Comparison of ENCODE assay signal across 22 cellular contexts in genomic region chr11:86269645-86270044, GRCh38. TPM values are rescaled to one million over a fixed set of nuclear protein-coding genes. Genes with fewer than 3 reads are reported as not detected.
DNase-seq lines count a peak whose midpoint lies in the region; ATAC-seq, FAIRE-seq and TF ChIP-seq lines count a peak whose summit lies in the region.
"Had no signal": no experiment of that assay in that cellular context is flagged by ENCODE, and none has a peak within 500 bp of the region (broad histone marks: within the 10 kb centered on the region; RNA-seq: fewer than 3 reads in every experiment).

No MANE protein-coding gene starts in this region.

- SMC1A ChIA-PET in GM12878 (lab: Charles Lee; ENCODE audit: uncharacterized antibody, unreplicated experiment), result interaction anchor here (0.6 to 2.3 kb wide), 3 partner anchors 10 to 746 kb away, joined by 3 to 9 read pairs (median 3); no protein-coding TSS in a partner anchor

- H3K79me2 ChIP-seq in GM12878 (ENCODE audit: control insufficient read depth, insufficient read depth, low read length), result peaks cover 48% of the 10 kb centered on the region

- no TSS peak for BruUV-seq in GM12878 (replicated peaks; lab: Mats Ljungman, UMichigan)

- H3K27me3 ChIP-seq in GM12878 (replicated peaks in 1 of 2; ENCODE audit: control insufficient read depth in 2 of 2, insufficient read depth in 2 of 2, low read length in 1 of 2), result no peaks in the 10 kb centered on the region
- H3K27me3 ChIP-seq: BLaER1 had no signal

- peaks cover 64% of the 10 kb centered on the region for H3K4me1 Mint-ChIP-seq in activated T-cell treated with anti-CD3 and anti-CD28 coated beads, Interleukin-2, amount 50 U/mL, for 24 hours (ENCODE audit: low read depth)
- peaks cover 23% of the 10 kb centered on the region for H3K4me1 Mint-ChIP-seq in activated T-cell treated with anti-CD3 and anti-CD28 coated beads, Interleukin-2, amount 50 U/mL, for 4 hours (ENCODE audit: low read depth)
- H3K4me1 Mint-ChIP-seq in natural killer cell, result peaks cover 5 to 14% of the 10 kb centered on the region in 2 donors

- no peak overlapping the region for H3K27ac ChIP-seq in GM12878 (ENCODE audit: control insufficient read depth, insufficient read depth)
- H3K27ac ChIP-seq: 22Rv1, BLaER1, C4-2B, GM23248 had no signal

- no peaks in the 10 kb centered on the region for H3K9me3 Mint-ChIP-seq in activated T-cell treated with anti-CD3 and anti-CD28 coated beads, Interleukin-2, amount 50 U/mL, for 24 hours
- H3K9me3 Mint-ChIP-seq in activated T-cell treated with anti-CD3 and anti-CD28 coated beads, Interleukin-2, amount 50 U/mL, for 4 hours, result no peaks in the 10 kb centered on the region
- H3K9me3 Mint-ChIP-seq in natural killer cell, result no peaks in the 10 kb centered on the region
- H3K9me3 Mint-ChIP-seq: CD8-positive, alpha-beta T cell had no signal

- H3K36me3 ChIP-seq in GM12878 (ENCODE audit: control insufficient read depth in 2 of 2, insufficient read depth in 2 of 2, low read length in 1 of 2), result peaks cover 0 to 23% of the 10 kb centered on the region in 2 experiments; a peak in 2 of 4 replicates

- no peak for TF ChIP-seq EP300 in GM12878 (IDR thresholded peaks at IDR 0.05; ENCODE audit: borderline replicate concordance in 1 of 2, control insufficient read depth in 1 of 2, low read depth in 2 of 2, low read length in 2 of 2)

- TF ChIP-seq RAD21 in GM12878 (IDR thresholded peaks at IDR 0.05; ENCODE audit: insufficient read depth, low read depth, low read length), result no peak

- FAIRE-seq in GM12878 (lab: Jason Lieb, UNC), result no peak
- FAIRE-seq: A204.1, G401.6, GM19239, H1 had no signal

- intact Hi-C loops in GM12878 (cut with micrococcal nuclease; ENCODE audit: unreplicated experiment), result no loop called here
- intact Hi-C loops in natural killer cell (cut with micrococcal nuclease), result no loop called here

- no peak overlapping the region for H2AFZ ChIP-seq in GM12878 (ENCODE audit: control insufficient read depth, low read depth, low read length)
- H2AFZ ChIP-seq: GM23248 had no signal

- no peaks in the 10 kb centered on the region for H3K4me1 ChIP-seq in GM12878 (ENCODE audit: control insufficient read depth, insufficient read depth, low read length)
- H3K4me1 ChIP-seq: BLaER1, Caco-2 had no signal

- POLR2A ChIA-PET in GM12878 (lab: Charles Lee), result interaction anchor here (0.6 kb wide), 1 partner anchor 310 kb away, joined by 8 read pairs; no protein-coding TSS in a partner anchor

- peaks cover 92% of the 10 kb centered on the region for H3K36me3 Mint-ChIP-seq in activated T-cell treated with anti-CD3 and anti-CD28 coated beads, Interleukin-2, amount 50 U/mL, for 24 hours (ENCODE audit: low read depth)
- peaks cover 59% of the 10 kb centered on the region for H3K36me3 Mint-ChIP-seq in activated T-cell treated with anti-CD3 and anti-CD28 coated beads, Interleukin-2, amount 50 U/mL, for 4 hours (ENCODE audit: insufficient read depth)
- peaks cover 23% of the 10 kb centered on the region for H3K36me3 Mint-ChIP-seq in natural killer cell

- in situ Hi-C loops in GM12878 (cut with MboI), result no loop called here

- no peak overlapping the region for H3K4me3 Mint-ChIP-seq in activated T-cell treated with anti-CD3 and anti-CD28 coated beads, Interleukin-2, amount 50 U/mL, for 24 hours
- H3K4me3 Mint-ChIP-seq in activated T-cell treated with anti-CD3 and anti-CD28 coated beads, Interleukin-2, amount 50 U/mL, for 4 hours, result no peak overlapping the region
- no peak overlapping the region for H3K4me3 Mint-ChIP-seq in natural killer cell
- H3K4me3 Mint-ChIP-seq: B cell; CD4-positive, CD25-positive, alpha-beta regulatory T cell; CD8-positive, alpha-beta T cell had no signal

- no peak for ATAC-seq in activated T-cell treated with anti-CD3 and anti-CD28 coated beads, Interleukin-2, amount 50 U/mL, for 4 hours
- ATAC-seq in GM12878 (no peak), natural killer cell (no peak), HG03460 (IDR thresholded peaks at IDR 0.05; ENCODE audit: unreplicated experiment) (no peak)
- ATAC-seq: CD8-positive, alpha-beta T cell had no signal

- 48% methylated on average over 1 of the region's 1 CpG for WGBS in GM12878 (ENCODE audit: insufficient coverage, insufficient replicate concordance, low lambda C conversion rate, missing lambda C conversion rate)

- no peaks in the 10 kb centered on the region for H3K27me3 Mint-ChIP-seq in activated T-cell treated with anti-CD3 and anti-CD28 coated beads, Interleukin-2, amount 50 U/mL, for 24 hours
- no peaks in the 10 kb centered on the region for H3K27me3 Mint-ChIP-seq in activated T-cell treated with anti-CD3 and anti-CD28 coated beads, Interleukin-2, amount 50 U/mL, for 4 hours (ENCODE audit: low read depth)
- H3K27me3 Mint-ChIP-seq in natural killer cell (ENCODE audit: low read depth in 2 of 2), result no peaks in the 10 kb centered on the region
- H3K27me3 Mint-ChIP-seq: B cell; CD4-positive, CD25-positive, alpha-beta regulatory T cell had no signal

- no peak for TF ChIP-seq POLR2A in GM12878 (IDR thresholded peaks at IDR 0.05; ENCODE audit: low read depth, low read length)

- DNase-seq in activated T-cell treated with anti-CD3 and anti-CD28 coated beads, Interleukin-2, amount 50 U/mL, for 24 hours, result no peak
- DNase-seq in activated T-cell treated with anti-CD3 and anti-CD28 coated beads, Interleukin-2, amount 50 U/mL, for 4 hours, result no peak
- DNase-seq in GM12878 (ENCODE audit: low read depth, low spot score), result no peak
- DNase-seq in natural killer cell, result no peak
- DNase-seq in NOMO-1 treated with DMSO at 0.1 percent for 48 hours (lab: John Stamatoyannopoulos, UW; ENCODE audit: unreplicated experiment), result no peak
- DNase-seq: Caco-2; CD4-positive, CD25-positive, alpha-beta regulatory T cell; CD8-positive, alpha-beta T cell; DMS153; DND-41; GM23248; H7; HCEC 1CT had no signal

- TF ChIP-seq CTCF in GM12878 (IDR thresholded peaks at IDR 0.05 in 2 of 3, conservative IDR thresholded peaks at IDR 0.05 in 1 of 3; ENCODE audit: control insufficient read depth in 2 of 3, extremely low read depth in 1 of 3, insufficient read depth in 1 of 3, low read depth in 3 of 3, low read length in 3 of 3), result no peak
- no peak for TF ChIP-seq CTCF in natural killer cell (IDR thresholded peaks at IDR 0.05)

- H3K4me3 ChIP-seq in GM12878, result no peak overlapping the region
- H3K4me3 ChIP-seq: BLaER1, GM23248 had no signal

- no peak overlapping the region for H3K4me2 ChIP-seq in GM12878 (ENCODE audit: control insufficient read depth, insufficient read depth)
- H3K4me2 ChIP-seq: BLaER1 had no signal

- peaks cover 2% of the 10 kb centered on the region; the same call in 2 of the 3 replicates for H3K9me3 ChIP-seq in GM12878 (replicated peaks; ENCODE audit: control insufficient read depth, insufficient read depth, low read length)
- H3K9me3 ChIP-seq: Caco-2 had no signal

- H4K20me1 ChIP-seq in GM12878 (ENCODE audit: control insufficient read depth, insufficient read depth), result no peaks in the 10 kb centered on the region
- H4K20me1 ChIP-seq: BLaER1 had no signal

- H3K27ac Mint-ChIP-seq in activated T-cell treated with anti-CD3 and anti-CD28 coated beads, Interleukin-2, amount 50 U/mL, for 24 hours, result peak overlapping the region; percentile 66
- H3K27ac Mint-ChIP-seq in natural killer cell, result peak overlapping the region; percentile 36 to 47
- H3K27ac Mint-ChIP-seq: CD4-positive, CD25-positive, alpha-beta regulatory T cell had no signal

- CTCF ChIA-PET in GM12878 (lab: Yijun Ruan, JAX), result interaction anchor here (0.9 to 1.8 kb wide), 2 partner anchors 18 to 415 kb away, joined by 3 to 5 read pairs; partner anchors contain the start of gene CCDC83

- RAD21 ChIA-PET in GM12878 (lab: Charles Lee; ENCODE audit: unreplicated experiment), result interaction anchor here (0.7 to 1.2 kb wide), 2 partner anchors 13 to 127 kb away, joined by 3 to 4 read pairs; no protein-coding TSS in a partner anchor

- no peak overlapping the region for H3K9ac ChIP-seq in GM12878 (ENCODE audit: control insufficient read depth, insufficient read depth, low read length)
- H3K9ac ChIP-seq: BLaER1, GM23248 had no signal

RNA-seq across cellular contexts. Expression of gene EED, which starts 25.1 kb away (rescaled TPM):
- total RNA-seq in activated T-cell treated with anti-CD3 and anti-CD28 coated beads, Interleukin-2, amount 50 U/mL, for 4 hours, result 100 to 1,000 TPM; 171 to 197 (median 175) TPM
- 146 and 159 TPM in 2 replicates for total RNA-seq in GM12878 (2013; cell fraction: nucleolus; rRNA removed)
- 41.5 and 53.4 TPM in 2 replicates for total RNA-seq in GM12878 (2014; rRNA removed)
- total RNA-seq in GM12878 (2014; rRNA removed; fragmentation: Illumina TruSeq; extraction: Trizol), result 58.8 and 60.4 TPM in 2 replicates
- total RNA-seq in GM12878 (2021), result 46.3 and 53.1 TPM in 2 replicates
- 39.3 TPM for polyA plus RNA-seq in GM12878 (2011; ENCODE audit: low read depth)
- polyA plus RNA-seq in GM12878 (2011; rRNA removed), result 85.6 and 113 TPM in 2 replicates
- 25.9 and 27.1 TPM in 2 replicates for polyA plus RNA-seq in GM12878 (2011; cell fraction: cytosol; rRNA removed)
- polyA plus RNA-seq in GM12878 (2011; cell fraction: nucleus; rRNA removed), result 50.5 and 65.2 TPM in 2 replicates
- polyA plus RNA-seq in GM12878 (2012), result 57.2 and 62.0 TPM in 2 replicates
- polyA plus RNA-seq in GM12878 (2014; fragmentation: Illumina TruSeq; extraction: Trizol), result 51.1 and 61.8 TPM in 2 replicates
- polyA plus RNA-seq in GM12878 (2014; fragmentation: Nextera tagmentation; extraction: Ambion mirVana), result 100 to 1,000 TPM; 101 to 140 TPM
- 41.4 and 49.5 TPM in 2 replicates for polyA plus RNA-seq in GM12878 (2014; rRNA removed)
- polyA plus RNA-seq in GM12878 (2016; fragmentation: Nextera tagmentation; extraction: Ambion mirVana), result 100 to 1,000 TPM in 1 of 2 experiments, 10 to 100 TPM in 1; 95.1 to 105 TPM
- 34.6 and 51.6 TPM in 2 replicates for polyA minus RNA-seq in GM12878 (2011; rRNA and poly(A)+ RNA removed)
- 17.0 and 27.9 TPM in 2 replicates for polyA minus RNA-seq in GM12878 (2011; cell fraction: cytosol; rRNA and poly(A)+ RNA removed)
- 42.0 and 76.3 TPM in 2 replicates for polyA minus RNA-seq in GM12878 (2011; cell fraction: nucleus; rRNA and poly(A)+ RNA removed)
- 10 to 100 TPM; 26.0 to 36.9 (median 34.0) TPM for total RNA-seq in natural killer cell

RNA-seq across cellular contexts. Expression of gene HIKESHI, which starts 32.4 kb away (rescaled TPM):
- 10 to 100 TPM; 38.5 to 43.4 (median 39.7) TPM for total RNA-seq in activated T-cell treated with anti-CD3 and anti-CD28 coated beads, Interleukin-2, amount 50 U/mL, for 4 hours
- total RNA-seq in GM12878 (2013; cell fraction: nucleolus; rRNA removed), result 41.9 and 43.2 TPM in 2 replicates
- 57.9 and 70.5 TPM in 2 replicates for total RNA-seq in GM12878 (2014; rRNA removed)
- 53.3 and 54.0 TPM in 2 replicates for total RNA-seq in GM12878 (2014; rRNA removed; fragmentation: Illumina TruSeq; extraction: Trizol)
- total RNA-seq in GM12878 (2021), result 42.3 and 43.1 TPM in 2 replicates
- 40.1 TPM for polyA plus RNA-seq in GM12878 (2011; ENCODE audit: low read depth)
- polyA plus RNA-seq in GM12878 (2011; rRNA removed), result 113 and 124 TPM in 2 replicates
- polyA plus RNA-seq in GM12878 (2011; cell fraction: cytosol; rRNA removed), result 53.5 and 55.5 TPM in 2 replicates
- 42.7 and 70.1 TPM in 2 replicates for polyA plus RNA-seq in GM12878 (2011; cell fraction: nucleus; rRNA removed)
- 40.0 and 49.7 TPM in 2 replicates for polyA plus RNA-seq in GM12878 (2012)
- 50.0 and 67.1 TPM in 2 replicates for polyA plus RNA-seq in GM12878 (2014; fragmentation: Illumina TruSeq; extraction: Trizol)
- polyA plus RNA-seq in GM12878 (2014; fragmentation: Nextera tagmentation; extraction: Ambion mirVana), result 100 to 1,000 TPM; 156 to 228 TPM
- polyA plus RNA-seq in GM12878 (2014; rRNA removed), result 42.3 and 56.9 TPM in 2 replicates
- 100 to 1,000 TPM; 116 to 119 TPM for polyA plus RNA-seq in GM12878 (2016; fragmentation: Nextera tagmentation; extraction: Ambion mirVana)
- 48.2 and 53.0 TPM in 2 replicates for polyA minus RNA-seq in GM12878 (2011; rRNA and poly(A)+ RNA removed)
- 11.2 and 15.4 TPM in 2 replicates for polyA minus RNA-seq in GM12878 (2011; cell fraction: cytosol; rRNA and poly(A)+ RNA removed)
- polyA minus RNA-seq in GM12878 (2011; cell fraction: nucleus; rRNA and poly(A)+ RNA removed), result 10.8 and 15.4 TPM in 2 replicates
- 10 to 100 TPM; 12.7 to 24.2 (median 18.2) TPM for total RNA-seq in natural killer cell
